13 cellular contexts compared by ENCODE assay signal in the genomic region with DNA sequence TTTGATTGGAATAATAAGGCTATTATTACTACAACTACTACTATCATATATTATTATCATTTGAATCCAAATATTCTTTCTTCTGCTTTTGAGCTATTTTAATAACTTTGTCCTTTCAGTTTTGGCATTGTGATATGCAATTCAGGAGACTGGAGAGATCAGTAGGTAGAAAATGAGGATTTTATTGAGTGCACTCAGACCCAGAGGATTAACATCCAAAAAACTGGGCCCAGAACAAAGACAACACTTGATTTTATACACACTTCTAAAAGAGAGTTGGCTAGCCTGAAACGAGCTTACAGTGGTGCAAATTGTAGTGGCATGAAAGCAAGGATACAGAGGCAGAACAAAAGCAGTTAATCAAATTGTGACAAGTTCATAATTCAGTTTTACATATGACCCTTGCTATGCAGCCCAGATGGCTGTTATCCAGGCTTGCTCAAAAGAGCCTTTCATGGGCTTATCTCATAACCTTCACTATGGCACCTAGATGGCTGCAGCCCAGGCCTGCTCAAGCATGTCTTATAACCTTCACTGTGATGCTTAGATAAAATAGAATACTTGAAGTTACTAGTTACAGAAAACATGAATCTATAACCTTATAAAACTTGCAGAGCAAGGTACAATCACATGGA.
"Had no signal": no experiment of that assay in that cellular context is flagged by ENCODE, and none has a peak within 500 bp of the region (broad histone marks: within the 10 kb centered on the region; RNA-seq: fewer than 3 reads in every experiment).

No MANE protein-coding gene starts in this region.

- H3K4me3 ChIP-seq: hepatocyte, thoracic aorta had no signal

- H3K27me3 ChIP-seq: hepatocyte had no signal

- ATAC-seq: activated CD4-positive, alpha-beta T cell treated with anti-CD3 and anti-CD28 coated beads for 36 hours; activated CD8-positive, alpha-beta T cell treated with anti-CD3 and anti-CD28 coated beads for 36 hours; activated naive CD8-positive, alpha-beta T cell treated with anti-CD3 and anti-CD28 coated beads, Interleukin-2, amount 50 U/mL, for 24 hours; left ventricle myocardium superior had no signal

- H3K36me3 ChIP-seq: thoracic aorta had no signal

- DNase-seq: activated CD4-positive, alpha-beta T cell treated with anti-CD3 and anti-CD28 coated beads for 36 hours; activated CD8-positive, alpha-beta memory T cell treated with anti-CD3 and anti-CD28 coated beads, Interleukin-2, amount 50 U/mL, for 48 hours; activated CD8-positive, alpha-beta T cell treated with anti-CD3 and anti-CD28 coated beads for 36 hours; activated naive CD8-positive, alpha-beta T cell treated with anti-CD3 and anti-CD28 coated beads, Interleukin-2, amount 50 U/mL, for 24 hours; effector CD8-positive, alpha-beta T cell; kidney; left ventricle myocardium superior; stimulated activated CD4-positive, alpha-beta T cell treated with anti-CD3 and anti-CD28 coated beads, Interleukin-15, amount 100 ng/mL, for 24 hours; stimulated activated CD4-positive, alpha-beta T cell treated with anti-CD3 and anti-CD28 coated beads, Interleukin-4, amount 100 ng/mL, for 24 hours had no signal

- H3K4me1 ChIP-seq: parathyroid adenoma had no signal

- H3K27ac ChIP-seq: hepatocyte, parathyroid adenoma, thoracic aorta, VCaP had no signal
